1 cellular context compared by ENCODE assay signal in the genomic region with DNA sequence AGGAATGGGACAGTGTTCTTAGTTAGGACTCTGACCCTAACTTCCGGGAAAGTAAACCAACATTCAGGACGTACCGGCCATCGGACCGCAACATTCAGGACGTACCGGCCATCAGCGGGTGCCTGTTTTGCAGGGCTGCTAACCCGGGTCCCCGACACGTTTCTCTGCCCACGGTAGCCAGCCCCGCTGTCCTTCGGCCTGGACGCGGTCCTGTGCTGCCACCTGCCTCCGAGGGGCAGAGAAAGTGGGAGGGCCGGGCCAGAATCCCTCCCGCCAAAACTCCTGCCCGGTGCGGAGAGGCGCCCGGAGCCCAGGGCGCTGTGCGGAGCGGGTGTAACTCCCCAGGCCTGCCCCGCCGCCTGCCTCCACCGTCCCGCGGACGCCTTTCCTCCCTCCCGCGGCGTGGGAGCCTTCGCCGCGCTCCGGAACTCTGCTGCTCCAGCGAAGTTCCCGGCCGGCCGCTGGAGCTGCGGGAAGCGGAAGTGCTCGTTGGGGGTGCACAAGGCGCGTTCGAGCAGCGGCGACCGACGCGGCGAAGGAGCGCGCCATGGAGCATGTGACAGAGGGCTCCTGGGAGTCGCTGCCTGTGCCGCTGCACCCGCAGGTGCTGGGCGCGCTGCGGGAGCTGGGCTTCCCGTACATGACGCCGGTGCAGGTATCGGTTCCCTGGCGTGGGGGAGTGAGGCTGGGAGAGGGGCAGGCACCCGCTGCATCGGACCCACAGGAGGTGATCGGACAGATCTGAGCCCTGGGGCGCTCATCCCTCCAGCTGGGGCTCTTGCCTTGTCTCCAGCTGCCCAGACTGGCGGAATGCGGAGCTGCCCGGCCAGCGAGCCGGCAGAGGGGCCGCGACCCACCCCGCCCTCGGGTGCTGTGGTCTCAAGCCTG.
TF ChIP-seq lines count a peak whose summit lies in the region.

A gene with protein sequence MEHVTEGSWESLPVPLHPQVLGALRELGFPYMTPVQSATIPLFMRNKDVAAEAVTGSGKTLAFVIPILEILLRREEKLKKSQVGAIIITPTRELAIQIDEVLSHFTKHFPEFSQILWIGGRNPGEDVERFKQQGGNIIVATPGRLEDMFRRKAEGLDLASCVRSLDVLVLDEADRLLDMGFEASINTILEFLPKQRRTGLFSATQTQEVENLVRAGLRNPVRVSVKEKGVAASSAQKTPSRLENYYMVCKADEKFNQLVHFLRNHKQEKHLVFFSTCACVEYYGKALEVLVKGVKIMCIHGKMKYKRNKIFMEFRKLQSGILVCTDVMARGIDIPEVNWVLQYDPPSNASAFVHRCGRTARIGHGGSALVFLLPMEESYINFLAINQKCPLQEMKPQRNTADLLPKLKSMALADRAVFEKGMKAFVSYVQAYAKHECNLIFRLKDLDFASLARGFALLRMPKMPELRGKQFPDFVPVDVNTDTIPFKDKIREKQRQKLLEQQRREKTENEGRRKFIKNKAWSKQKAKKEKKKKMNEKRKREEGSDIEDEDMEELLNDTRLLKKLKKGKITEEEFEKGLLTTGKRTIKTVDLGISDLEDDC (plus strand): TSS at position 498 of the 888 bp plus-strand sequence. CDS start 50 bp downstream, at position 548.

TF ChIP-seq in WTC11, 78 proteins besides CTCF, POLR2A, EP300 and RAD21 (continued from another document):
- TF ChIP-seq, protein P1, sequence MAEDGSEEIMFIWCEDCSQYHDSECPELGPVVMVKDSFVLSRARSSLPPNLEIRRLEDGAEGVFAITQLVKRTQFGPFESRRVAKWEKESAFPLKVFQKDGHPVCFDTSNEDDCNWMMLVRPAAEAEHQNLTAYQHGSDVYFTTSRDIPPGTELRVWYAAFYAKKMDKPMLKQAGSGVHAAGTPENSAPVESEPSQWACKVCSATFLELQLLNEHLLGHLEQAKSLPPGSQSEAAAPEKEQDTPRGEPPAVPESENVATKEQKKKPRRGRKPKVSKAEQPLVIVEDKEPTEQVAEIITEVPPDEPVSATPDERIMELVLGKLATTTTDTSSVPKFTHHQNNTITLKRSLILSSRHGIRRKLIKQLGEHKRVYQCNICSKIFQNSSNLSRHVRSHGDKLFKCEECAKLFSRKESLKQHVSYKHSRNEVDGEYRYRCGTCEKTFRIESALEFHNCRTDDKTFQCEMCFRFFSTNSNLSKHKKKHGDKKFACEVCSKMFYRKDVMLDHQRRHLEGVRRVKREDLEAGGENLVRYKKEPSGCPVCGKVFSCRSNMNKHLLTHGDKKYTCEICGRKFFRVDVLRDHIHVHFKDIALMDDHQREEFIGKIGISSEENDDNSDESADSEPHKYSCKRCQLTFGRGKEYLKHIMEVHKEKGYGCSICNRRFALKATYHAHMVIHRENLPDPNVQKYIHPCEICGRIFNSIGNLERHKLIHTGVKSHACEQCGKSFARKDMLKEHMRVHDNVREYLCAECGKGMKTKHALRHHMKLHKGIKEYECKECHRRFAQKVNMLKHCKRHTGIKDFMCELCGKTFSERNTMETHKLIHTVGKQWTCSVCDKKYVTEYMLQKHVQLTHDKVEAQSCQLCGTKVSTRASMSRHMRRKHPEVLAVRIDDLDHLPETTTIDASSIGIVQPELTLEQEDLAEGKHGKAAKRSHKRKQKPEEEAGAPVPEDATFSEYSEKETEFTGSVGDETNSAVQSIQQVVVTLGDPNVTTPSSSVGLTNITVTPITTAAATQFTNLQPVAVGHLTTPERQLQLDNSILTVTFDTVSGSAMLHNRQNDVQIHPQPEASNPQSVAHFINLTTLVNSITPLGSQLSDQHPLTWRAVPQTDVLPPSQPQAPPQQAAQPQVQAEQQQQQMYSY (CRISPR knock-in tag; IDR thresholded peaks at IDR 0.05), result peak; percentile 24; the same call in 1 of the 2 replicates
- TF ChIP-seq, protein P2, sequence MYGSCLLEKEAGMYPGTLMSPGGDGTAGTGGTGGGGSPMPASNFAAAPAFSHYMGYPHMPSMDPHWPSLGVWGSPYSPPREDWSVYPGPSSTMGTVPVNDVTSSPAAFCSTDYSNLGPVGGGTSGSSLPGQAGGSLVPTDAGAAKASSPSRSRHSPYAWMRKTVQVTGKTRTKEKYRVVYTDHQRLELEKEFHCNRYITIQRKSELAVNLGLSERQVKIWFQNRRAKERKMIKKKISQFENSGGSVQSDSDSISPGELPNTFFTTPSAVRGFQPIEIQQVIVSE (CRISPR knock-in tag; IDR thresholded peaks at IDR 0.05; ENCODE audit: borderline replicate concordance), result no peak
- no peak for TF ChIP-seq NR1H2 (CRISPR knock-in tag; IDR thresholded peaks at IDR 0.05)
- TF ChIP-seq, protein P3, sequence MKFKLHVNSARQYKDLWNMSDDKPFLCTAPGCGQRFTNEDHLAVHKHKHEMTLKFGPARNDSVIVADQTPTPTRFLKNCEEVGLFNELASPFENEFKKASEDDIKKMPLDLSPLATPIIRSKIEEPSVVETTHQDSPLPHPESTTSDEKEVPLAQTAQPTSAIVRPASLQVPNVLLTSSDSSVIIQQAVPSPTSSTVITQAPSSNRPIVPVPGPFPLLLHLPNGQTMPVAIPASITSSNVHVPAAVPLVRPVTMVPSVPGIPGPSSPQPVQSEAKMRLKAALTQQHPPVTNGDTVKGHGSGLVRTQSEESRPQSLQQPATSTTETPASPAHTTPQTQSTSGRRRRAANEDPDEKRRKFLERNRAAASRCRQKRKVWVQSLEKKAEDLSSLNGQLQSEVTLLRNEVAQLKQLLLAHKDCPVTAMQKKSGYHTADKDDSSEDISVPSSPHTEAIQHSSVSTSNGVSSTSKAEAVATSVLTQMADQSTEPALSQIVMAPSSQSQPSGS (CRISPR knock-in tag; IDR thresholded peaks at IDR 0.05; ENCODE audit: borderline replicate concordance, low read depth), result peak; percentile 35; the same call in 1 of the 2 replicates
- TF ChIP-seq, protein P4, sequence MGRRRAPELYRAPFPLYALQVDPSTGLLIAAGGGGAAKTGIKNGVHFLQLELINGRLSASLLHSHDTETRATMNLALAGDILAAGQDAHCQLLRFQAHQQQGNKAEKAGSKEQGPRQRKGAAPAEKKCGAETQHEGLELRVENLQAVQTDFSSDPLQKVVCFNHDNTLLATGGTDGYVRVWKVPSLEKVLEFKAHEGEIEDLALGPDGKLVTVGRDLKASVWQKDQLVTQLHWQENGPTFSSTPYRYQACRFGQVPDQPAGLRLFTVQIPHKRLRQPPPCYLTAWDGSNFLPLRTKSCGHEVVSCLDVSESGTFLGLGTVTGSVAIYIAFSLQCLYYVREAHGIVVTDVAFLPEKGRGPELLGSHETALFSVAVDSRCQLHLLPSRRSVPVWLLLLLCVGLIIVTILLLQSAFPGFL (CRISPR knock-in tag; IDR thresholded peaks at IDR 0.05; ENCODE audit: borderline replicate concordance), result no peak
- no peak for TF ChIP-seq ELF4 (CRISPR knock-in tag; IDR thresholded peaks at IDR 0.05; ENCODE audit: low read depth)
- peak; percentile 46; the same call in 1 of the 2 replicates for TF ChIP-seq RELA (CRISPR knock-in tag; IDR thresholded peaks at IDR 0.05; ENCODE audit: borderline replicate concordance)
- TF ChIP-seq, protein P5, sequence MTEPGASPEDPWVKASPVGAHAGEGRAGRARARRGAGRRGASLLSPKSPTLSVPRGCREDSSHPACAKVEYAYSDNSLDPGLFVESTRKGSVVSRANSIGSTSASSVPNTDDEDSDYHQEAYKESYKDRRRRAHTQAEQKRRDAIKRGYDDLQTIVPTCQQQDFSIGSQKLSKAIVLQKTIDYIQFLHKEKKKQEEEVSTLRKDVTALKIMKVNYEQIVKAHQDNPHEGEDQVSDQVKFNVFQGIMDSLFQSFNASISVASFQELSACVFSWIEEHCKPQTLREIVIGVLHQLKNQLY (CRISPR knock-in tag; IDR thresholded peaks at IDR 0.05), result peak; percentile 92; the same call in 1 of the 2 replicates
- TF ChIP-seq, protein P6, sequence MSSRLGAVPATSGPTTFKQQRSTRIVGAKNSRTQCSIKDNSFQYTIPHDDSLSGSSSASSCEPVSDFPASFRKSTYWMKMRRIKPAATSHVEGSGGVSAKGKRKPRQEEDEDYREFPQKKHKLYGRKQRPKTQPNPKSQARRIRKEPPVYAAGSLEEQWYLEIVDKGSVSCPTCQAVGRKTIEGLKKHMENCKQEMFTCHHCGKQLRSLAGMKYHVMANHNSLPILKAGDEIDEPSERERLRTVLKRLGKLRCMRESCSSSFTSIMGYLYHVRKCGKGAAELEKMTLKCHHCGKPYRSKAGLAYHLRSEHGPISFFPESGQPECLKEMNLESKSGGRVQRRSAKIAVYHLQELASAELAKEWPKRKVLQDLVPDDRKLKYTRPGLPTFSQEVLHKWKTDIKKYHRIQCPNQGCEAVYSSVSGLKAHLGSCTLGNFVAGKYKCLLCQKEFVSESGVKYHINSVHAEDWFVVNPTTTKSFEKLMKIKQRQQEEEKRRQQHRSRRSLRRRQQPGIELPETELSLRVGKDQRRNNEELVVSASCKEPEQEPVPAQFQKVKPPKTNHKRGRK (CRISPR knock-in tag; IDR thresholded peaks at IDR 0.05; ENCODE audit: borderline replicate concordance), result no peak
- no peak for TF ChIP-seq SOX15 (CRISPR knock-in tag; IDR thresholded peaks at IDR 0.05)
- peak; percentile 96 for TF ChIP-seq FOXK1 (CRISPR knock-in tag; IDR thresholded peaks at IDR 0.05)
- TF ChIP-seq ZNF317 (CRISPR knock-in tag; IDR thresholded peaks at IDR 0.05; ENCODE audit: borderline replicate concordance, low read depth), result no peak; the same call in 1 of the 2 replicates
